In the genomic region with DNA sequence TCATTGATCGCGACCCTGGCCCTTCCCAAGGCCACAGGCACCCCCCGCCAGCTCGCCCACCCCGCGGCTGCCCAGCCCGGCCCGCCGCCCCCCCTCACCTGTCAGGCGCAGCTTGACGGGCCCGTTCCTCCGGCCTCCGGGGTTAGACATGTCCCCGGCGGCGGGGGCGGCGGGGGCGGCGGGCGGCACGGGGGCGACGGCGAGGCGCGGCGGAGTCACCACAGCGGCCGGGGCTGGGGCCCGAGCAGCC, we compare ENCODE assay signal across 8 cellular contexts. TPM values are rescaled to one million over a fixed set of nuclear protein-coding genes. Genes with fewer than 3 reads are reported as not detected.
DNase-seq lines count a peak whose midpoint lies in the region; ATAC-seq, FAIRE-seq and TF ChIP-seq lines count a peak whose summit lies in the region.

No MANE protein-coding gene starts in this region.

- peak overlapping the region; percentile 85 for H3K4me3 ChIP-seq in IMR-90 (ENCODE audit: insufficient read depth, low read depth, low read length)
- peak overlapping the region; percentile 69 for H3K4me3 ChIP-seq in bronchial epithelial cell (ENCODE audit: low read depth, low read length)
- H3K4me3 ChIP-seq in mesendoderm (ENCODE audit: low read length): peak overlapping the region; percentile 75
- H3K4me3 ChIP-seq in vagina: peak overlapping the region; percentile 70 to 88

- H2BK120ac ChIP-seq in IMR-90 (ENCODE audit: low read depth, low read length): peak overlapping the region; percentile 78; the same call in 1 of the 2 replicates
- H2BK120ac ChIP-seq in mesendoderm (ENCODE audit: low read depth, low read length): no peak overlapping the region

- H3K9me3 ChIP-seq in IMR-90 (ENCODE audit: control insufficient read depth, insufficient read depth, low read length) (no peaks in the 10 kb centered on the region), vagina (no peaks in the 10 kb centered on the region)

- H2BK5ac ChIP-seq in IMR-90 (ENCODE audit: low read depth, low read length, poor library complexity, severe bottlenecking) (peak overlapping the region; percentile 97), mesendoderm (ENCODE audit: low read length) (no peak overlapping the region)

- H3K56ac ChIP-seq in IMR-90 (ENCODE audit: extremely low read depth, insufficient read depth, low read length): peak overlapping the region; percentile 82
- H3K56ac ChIP-seq in mesendoderm (ENCODE audit: low read length): peak overlapping the region; percentile 95

- TF ChIP-seq RAD21 in IMR-90 (IDR thresholded peaks at IDR 0.05; ENCODE audit: low read length): no peak

- no peak for TF ChIP-seq POLR2A in IMR-90 (IDR thresholded peaks at IDR 0.05; ENCODE audit: low read depth, low read length)
- TF ChIP-seq POLR2A in vagina (IDR thresholded peaks at IDR 0.05): no peak

- H3K27ac ChIP-seq in IMR-90 (ENCODE audit: insufficient read depth, low read length) (peak overlapping the region; percentile 99), mesendoderm (ENCODE audit: low read depth, low read length) (no peak overlapping the region), vagina (peak overlapping the region; percentile 88)

- H4K20me1 ChIP-seq in IMR-90 (ENCODE audit: insufficient read depth, low read length): peaks cover 38% of the 10 kb centered on the region

- H2AK5ac ChIP-seq in IMR-90 (ENCODE audit: low read depth, low read length) (peak overlapping the region; percentile 89), mesendoderm (ENCODE audit: low read length) (no peak overlapping the region)

- H3K18ac ChIP-seq in IMR-90 (ENCODE audit: low read depth, low read length) (peak overlapping the region; percentile 86), mesendoderm (ENCODE audit: low read length) (peak overlapping the region; percentile 94)

- H2AK9ac ChIP-seq in IMR-90 (replicated peaks; ENCODE audit: low read depth, low read length, poor library complexity): no peak overlapping the region

- H3K79me1 ChIP-seq in IMR-90 (ENCODE audit: low read depth in 1 of 2, low read length in 2 of 2): peaks cover 7 to 15% of the 10 kb centered on the region in 2 experiments; a peak in 3 of 4 replicates
- peaks cover 2% of the 10 kb centered on the region for H3K79me1 ChIP-seq in mesendoderm (ENCODE audit: low read length)

- H3K79me2 ChIP-seq in mesendoderm (ENCODE audit: control insufficient read depth, insufficient read depth, low read length): peaks cover 27% of the 10 kb centered on the region

- no peaks in the 10 kb centered on the region for H3K9me1 ChIP-seq in IMR-90 (ENCODE audit: insufficient read depth, low read length)

- H3K36me3 ChIP-seq in IMR-90 (ENCODE audit: control insufficient read depth, insufficient read depth, low read length): peaks cover 5% of the 10 kb centered on the region
- no peaks in the 10 kb centered on the region for H3K36me3 ChIP-seq in bronchial epithelial cell (ENCODE audit: control insufficient read depth, insufficient read depth, low read length)
- no peaks in the 10 kb centered on the region for H3K36me3 ChIP-seq in mesendoderm (ENCODE audit: control insufficient read depth, insufficient read depth, low read length)
- no peaks in the 10 kb centered on the region for H3K36me3 ChIP-seq in vagina

- CTCF ChIA-PET in IMR-90 (lab: Yijun Ruan, JAX): no interaction called here

- peak overlapping the region; percentile 99 for H3K14ac ChIP-seq in IMR-90 (replicated peaks; ENCODE audit: low read depth, low read length)

- no peak for FAIRE-seq in bronchial epithelial cell (lab: Jason Lieb, UNC)
- FAIRE-seq in frontal cortex (lab: Jason Lieb, UNC): no peak

- intact Hi-C loops in IMR-90 (cut with micrococcal nuclease): loop anchor here (2.0 to 5.0 kb wide), 2 partner anchors 21 to 46 kb away; no protein-coding TSS in a partner anchor
- intact Hi-C loops in vagina (cut with DNase I): loop anchor here (10.0 kb wide), 1 partner anchor 83 kb away; no protein-coding TSS in a partner anchor

- peak overlapping the region; percentile 53 for H4K5ac ChIP-seq in IMR-90 (ENCODE audit: low read depth, low read length)
- no peak overlapping the region for H4K5ac ChIP-seq in mesendoderm (ENCODE audit: low read length)

- no peak overlapping the region for H2AFZ ChIP-seq in IMR-90 (replicated peaks; ENCODE audit: low read length, poor library complexity)

- dilution Hi-C loops in IMR-90 (cut with HindIII; ENCODE audit: low sequenced_read_pairs, unreplicated experiment): no loop called here

- BruUV-seq in IMR-90 (replicated peaks; lab: Mats Ljungman, UMichigan): no TSS peak

- DNase-seq in NCI-H345 (lab: John Stamatoyannopoulos, UW) (peak; percentile 55), NCI-H345 treated with DMSO at 0.1 percent for 48 hours (lab: John Stamatoyannopoulos, UW; ENCODE audit: unreplicated experiment) (no peak), IMR-90 (no peak), bronchial epithelial cell (ENCODE audit: low read depth) (no peak), mesendoderm (no peak), vagina (ENCODE audit: extremely low spot score in 2 of 2) (peak in 1 of 2 donors; percentile 86), GM13977 (ENCODE audit: low spot score) (no peak), frontal cortex (ENCODE audit: low spot score in 2 of 2) (no peak)

- H2BK15ac ChIP-seq in IMR-90 (ENCODE audit: low read depth, low read length): no peak overlapping the region
- H2BK15ac ChIP-seq in mesendoderm (replicated peaks; ENCODE audit: low read depth): no peak overlapping the region

- H2BK20ac ChIP-seq in IMR-90 (ENCODE audit: low read depth, low read length): no peak overlapping the region; the same call in 1 of the 2 replicates

- H3K4me1 ChIP-seq in IMR-90 (ENCODE audit: control insufficient read depth, insufficient read depth, low read length) (peaks cover 14% of the 10 kb centered on the region), mesendoderm (ENCODE audit: control insufficient read depth, low read depth, low read length) (no peaks in the 10 kb centered on the region), vagina (peaks cover 34% of the 10 kb centered on the region)

- H3K23ac ChIP-seq in IMR-90 (ENCODE audit: low read depth, low read length) (peak overlapping the region; percentile 91; the same call in 1 of the 2 replicates), mesendoderm (ENCODE audit: low read length) (no peak overlapping the region)

- peak overlapping the region; percentile 79; the same call in 1 of the 2 replicates for H4K91ac ChIP-seq in IMR-90 (ENCODE audit: insufficient read depth, low read depth, low read length)

- H4K8ac ChIP-seq in IMR-90 (ENCODE audit: low read depth in 2 of 2, low read length in 2 of 2): peak overlapping the region; percentile 81 to 85; a peak in 3 of 4 replicates
- H4K8ac ChIP-seq in mesendoderm (ENCODE audit: low read depth, low read length): no peak overlapping the region

- no peaks in the 10 kb centered on the region for H3K27me3 ChIP-seq in IMR-90 (ENCODE audit: control insufficient read depth, insufficient read depth, low read length)
- H3K27me3 ChIP-seq in bronchial epithelial cell (ENCODE audit: control insufficient read depth, insufficient read depth, low read length): no peaks in the 10 kb centered on the region
- no peaks in the 10 kb centered on the region for H3K27me3 ChIP-seq in mesendoderm (ENCODE audit: insufficient read depth, low read length, poor library complexity)
- H3K27me3 ChIP-seq in vagina: no peaks in the 10 kb centered on the region

- H3K9ac ChIP-seq in IMR-90 (ENCODE audit: low read depth, low read length): peak overlapping the region; percentile 100
- H3K9ac ChIP-seq in mesendoderm (ENCODE audit: low read length): peak overlapping the region; percentile 89

- no peak for ATAC-seq in IMR-90 (ENCODE audit: low read depth)

- WGBS in IMR-90 (ENCODE audit: extremely low coverage in 2 of 2, insufficient read length in 1 of 2), 2 experiments: no CpG with 5 or more reads among the region's 32 CpGs
- no CpG with 5 or more reads among the region's 32 CpGs for WGBS in mesendoderm (ENCODE audit: extremely low coverage, insufficient coverage, low lambda C conversion rate)

- H3K4me2 ChIP-seq in IMR-90 (ENCODE audit: low read depth, low read length) (peak overlapping the region; percentile 94), mesendoderm (ENCODE audit: low read length) (peak overlapping the region; percentile 62)

- POLR2A ChIA-PET in IMR-90 (lab: Charles Lee; ENCODE audit: unreplicated experiment): interaction anchor here (0.6 kb wide), 1 partner anchor 275 kb away, joined by 8 read pairs; no protein-coding TSS in a partner anchor

- H3K4ac ChIP-seq in IMR-90 (ENCODE audit: low read depth, low read length) (peak overlapping the region; percentile 94), mesendoderm (ENCODE audit: low read depth, low read length) (peak overlapping the region; percentile 91)

- TF ChIP-seq CTCF in IMR-90 (conservative IDR thresholded peaks at IDR 0.05; ENCODE audit: low read depth, low read length) (no peak), bronchial epithelial cell (IDR thresholded peaks at IDR 0.05; ENCODE audit: insufficient read depth, low read length, severe bottlenecking) (no peak), vagina (IDR thresholded peaks at IDR 0.05) (no peak), GM13977 (IDR thresholded peaks at IDR 0.05; ENCODE audit: extremely low read depth, insufficient read depth, missing control alignments) (no peak)

- in situ Hi-C loops in IMR-90 (cut with MboI; ENCODE audit: low sequenced_read_pairs): loop anchor here (5.0 kb wide), 1 partner anchor 71 kb away; no protein-coding TSS in a partner anchor
- in situ Hi-C loops in GM13977 (cut with MboI; ENCODE audit: low pct_unique_long_range_greater_than_20kb, low sequenced_read_pairs, unreplicated experiment): no loop called here

TF ChIP-seq in IMR-90, 13 proteins besides CTCF, POLR2A, EP300 and RAD21:
- TF ChIP-seq SMC3 (IDR thresholded peaks at IDR 0.05; ENCODE audit: low read depth, low read length) (no peak), RFX5 (IDR thresholded peaks at IDR 0.05; ENCODE audit: low read depth, low read length) (no peak)
- TF ChIP-seq, protein P1, sequence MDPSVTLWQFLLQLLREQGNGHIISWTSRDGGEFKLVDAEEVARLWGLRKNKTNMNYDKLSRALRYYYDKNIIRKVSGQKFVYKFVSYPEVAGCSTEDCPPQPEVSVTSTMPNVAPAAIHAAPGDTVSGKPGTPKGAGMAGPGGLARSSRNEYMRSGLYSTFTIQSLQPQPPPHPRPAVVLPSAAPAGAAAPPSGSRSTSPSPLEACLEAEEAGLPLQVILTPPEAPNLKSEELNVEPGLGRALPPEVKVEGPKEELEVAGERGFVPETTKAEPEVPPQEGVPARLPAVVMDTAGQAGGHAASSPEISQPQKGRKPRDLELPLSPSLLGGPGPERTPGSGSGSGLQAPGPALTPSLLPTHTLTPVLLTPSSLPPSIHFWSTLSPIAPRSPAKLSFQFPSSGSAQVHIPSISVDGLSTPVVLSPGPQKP (IDR thresholded peaks at IDR 0.05; ENCODE audit: borderline replicate concordance, low read depth, low read length): no peak

RNA-seq across cellular contexts. Expression of gene SMURF2, which starts 0.5 kb away (rescaled TPM):
- 736 and 774 TPM in 2 replicates for total RNA-seq in IMR-90 (2012; rRNA removed)
- polyA plus RNA-seq in IMR-90 (2012; rRNA removed): 119 and 131 TPM in 2 replicates
- 23.6 and 30.3 TPM in 2 replicates for polyA plus RNA-seq in IMR-90 (2012; cell fraction: cytosol; rRNA removed)
- polyA plus RNA-seq in IMR-90 (2012; cell fraction: nucleus; rRNA removed; ENCODE audit: low replicate concordance): 34.4 and 346 TPM in 2 replicates
- 40.6 and 52.4 TPM in 2 replicates for total RNA-seq in bronchial epithelial cell
- polyA plus RNA-seq in mesendoderm (2013, experiment 1 of 2): 23.1 TPM
- 23.3 TPM for polyA plus RNA-seq in mesendoderm (2013, experiment 2 of 2)
- 19.9 TPM for total RNA-seq in vagina
- total RNA-seq in frontal cortex: 64.0 TPM

Comparison
In these comparisons a context has a peak if more than half of its experiments do, and no peak if none do; other contexts are left out.
1. RNA of gene SMURF2, which starts 0.5 kb away (total RNA-seq): 736 to 774 TPM in IMR-90; 64.0 TPM in frontal cortex (single experiment), 40.6 to 52.4 TPM in bronchial epithelial cell and 19.9 TPM in vagina (single experiment); every median in the first group is over 10 times any median in the second.
2. Peak in every context shown above with its lines, with median percentiles within 50 percentile points of each other: H3K4me3 ChIP-seq.